8 cellular contexts compared by ENCODE assay signal in genomic region chr13:44989071-44989889, GRCh38. TPM values are rescaled to one million over a fixed set of nuclear protein-coding genes. Genes with fewer than 3 reads are reported as not detected.
A peak's percentile ranks its signal among the peaks of the same experiment; 100 is the strongest.
DNase-seq lines count a peak whose midpoint lies in the region; TF ChIP-seq lines count a peak whose summit lies in the region.

A gene with protein sequence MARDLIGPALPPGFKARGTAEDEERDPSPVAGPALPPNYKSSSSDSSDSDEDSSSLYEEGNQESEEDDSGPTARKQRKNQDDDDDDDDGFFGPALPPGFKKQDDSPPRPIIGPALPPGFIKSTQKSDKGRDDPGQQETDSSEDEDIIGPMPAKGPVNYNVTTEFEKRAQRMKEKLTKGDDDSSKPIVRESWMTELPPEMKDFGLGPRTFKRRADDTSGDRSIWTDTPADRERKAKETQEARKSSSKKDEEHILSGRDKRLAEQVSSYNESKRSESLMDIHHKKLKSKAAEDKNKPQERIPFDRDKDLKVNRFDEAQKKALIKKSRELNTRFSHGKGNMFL (plus strand): TSS chr13:44989538. CDS start chr13:44989655, 117 bp downstream.
Gene NUFIP1 (minus strand): TSS chr13:44989471. CDS start chr13:44989436, 35 bp downstream.

- no peaks in the 10 kb centered on the region for H3F3A ChIP-seq in neural progenitor cell (ENCODE audit: low read depth)

- H3K9ac ChIP-seq in H9 (ENCODE audit: extremely low read depth, insufficient read length, low read length) (peak within 1 kb of the TSS; percentile 84), neural progenitor cell (peak within 1 kb of the TSS; percentile 94), stomach smooth muscle (ENCODE audit: low read length in 2 of 2) (peak within 1 kb of the TSS; percentile 96)

- H3K9me3 Mint-ChIP-seq in H9 (no peaks in the 10 kb centered on the region; a peak in 1 of 5 replicates), neural progenitor cell (no peaks in the 10 kb centered on the region)

- H3K27me3 Mint-ChIP-seq in H9 (ENCODE audit: low read depth) = no peaks in the 10 kb centered on the region
- no peaks in the 10 kb centered on the region for H3K27me3 Mint-ChIP-seq in neural progenitor cell (ENCODE audit: insufficient read depth, low read depth)

- no peak within 1 kb of the TSS for H4K91ac ChIP-seq in H9 (ENCODE audit: insufficient read length, low read depth, low read length)

- H3K36me3 ChIP-seq in neural progenitor cell (peaks cover 4% of the 10 kb centered on the region), stomach smooth muscle (ENCODE audit: control insufficient read depth in 2 of 2, insufficient read depth in 2 of 2, low read length in 2 of 2) (peaks cover 2 to 4% of the 10 kb centered on the region in 2 donors)

- H3K4me1 ChIP-seq in H9 (ENCODE audit: insufficient read depth, low read length) = no peaks in the 10 kb centered on the region
- peaks cover 16% of the 10 kb centered on the region for H3K4me1 ChIP-seq in neural progenitor cell
- peaks cover 24% of the 10 kb centered on the region for H3K4me1 ChIP-seq in stomach smooth muscle (ENCODE audit: control insufficient read depth, insufficient read depth, low read length)

- H3K23ac ChIP-seq in H9 (ENCODE audit: insufficient read length, low read depth, low read length) = no peak within 1 kb of the TSS

- H4K5ac ChIP-seq in H9 (ENCODE audit: insufficient read length, low read depth, low read length) = no peak within 1 kb of the TSS

- no CpG with 5 or more reads among the region's 66 CpGs for WGBS in H9 (ENCODE audit: extremely low coverage, insufficient read length, low lambda C conversion rate)

- H3K4me3 Mint-ChIP-seq in H9 = peak within 1 kb of the TSS; percentile 99
- H3K4me3 Mint-ChIP-seq in neural progenitor cell = peak within 1 kb of the TSS; percentile 99

- H3K27me3 ChIP-seq in H9 (ENCODE audit: insufficient read depth, low read length) (no peaks in the 10 kb centered on the region), neural progenitor cell (no peaks in the 10 kb centered on the region), stomach smooth muscle (ENCODE audit: control insufficient read depth in 1 of 2, insufficient read depth in 2 of 2, low read length in 2 of 2) (no peaks in the 10 kb centered on the region)

- H3K79me1 ChIP-seq in H9 (ENCODE audit: insufficient read depth, low read depth, low read length, poor library complexity, severe bottlenecking) = peaks cover 3% of the 10 kb centered on the region

- no peak within 1 kb of the TSS for H2AK5ac ChIP-seq in H9 (ENCODE audit: insufficient read length, low read length)

- DNase-seq in G401 (ENCODE audit: low spot score) (peak; percentile 96), H9 (peak; percentile 92), M059J (ENCODE audit: low read depth) (peak; percentile 90), SHP77 treated with DMSO at 0.1 percent for 48 hours (lab: John Stamatoyannopoulos, UW) (peak; percentile 81), activated gamma-delta T cell treated with Interleukin-2 at 50 U/mL for 16 hours (peak; percentile 85), foreskin melanocyte (peak; percentile 87), neural progenitor cell (ENCODE audit: low spot score) (peak; percentile 94)

- no peak within 1 kb of the TSS for H3K27ac ChIP-seq in H9 (ENCODE audit: insufficient read length, low read depth, low read length)
- peak within 1 kb of the TSS; percentile 30 for H3K27ac ChIP-seq in neural progenitor cell
- peak within 1 kb of the TSS; percentile 85 for H3K27ac ChIP-seq in stomach smooth muscle (ENCODE audit: low read length)

- H2BK120ac ChIP-seq in H9 (ENCODE audit: low read depth, low read length, poor library complexity, severe bottlenecking) = no peak within 1 kb of the TSS

- no peaks in the 10 kb centered on the region for H4K20me1 ChIP-seq in H9 (ENCODE audit: control insufficient read depth, insufficient read depth, insufficient read length)
- peaks cover 10% of the 10 kb centered on the region for H4K20me1 ChIP-seq in neural progenitor cell (ENCODE audit: low read depth)

- H3K23me2 ChIP-seq in H9 (ENCODE audit: insufficient read length, low read depth, low read length, poor library complexity, severe bottlenecking) = peaks cover 13% of the 10 kb centered on the region

- peak within 1 kb of the TSS; percentile 76 for H3K18ac ChIP-seq in H9 (ENCODE audit: insufficient read length, low read depth, low read length)

- no peak within 1 kb of the TSS for H3K56ac ChIP-seq in H9 (ENCODE audit: insufficient read length, low read depth, low read length)

- peaks cover 27% of the 10 kb centered on the region; the same call in 1 of the 2 replicates for H3K79me2 ChIP-seq in H9 (ENCODE audit: insufficient read depth, low read length)
- H3K79me2 ChIP-seq in neural progenitor cell (ENCODE audit: low read depth) = peaks cover 97% of the 10 kb centered on the region

- TF ChIP-seq CTCF in H9 (conservative IDR thresholded peaks at IDR 0.05) (0 out of 3 replicates have a peak, but pooled peaks have one; percentile 12), neural progenitor cell (IDR thresholded peaks at IDR 0.05) (no peak)

- peak within 1 kb of the TSS; percentile 94 for H3K4me2 ChIP-seq in H9 (ENCODE audit: insufficient read depth, insufficient read length, low read length)
- peak within 1 kb of the TSS; percentile 95 for H3K4me2 ChIP-seq in neural progenitor cell

- no peak within 1 kb of the TSS for H4K8ac ChIP-seq in H9 (replicated peaks; ENCODE audit: insufficient read length, low read depth, low read length)

- peaks cover 6 to 27% (median 21%) of the 10 kb centered on the region in 3 experiments; a peak in 6 of 7 replicates for H3K36me3 Mint-ChIP-seq in H9 (ENCODE audit: insufficient read depth in 1 of 3, low read depth in 3 of 3)
- H3K36me3 Mint-ChIP-seq in neural progenitor cell = peaks cover 9% of the 10 kb centered on the region

- H2BK12ac ChIP-seq in H9 (ENCODE audit: insufficient read length, low read depth, low read length) = no peak within 1 kb of the TSS

- in situ Hi-C loops in G401 (cut with HindIII; ENCODE audit: low sequenced_read_pairs) = no loop called here

- H3K4me3 ChIP-seq in neural progenitor cell (peak within 1 kb of the TSS; percentile 84), stomach smooth muscle (ENCODE audit: low read length in 2 of 2) (peak within 1 kb of the TSS; percentile 85 to 98)

- H3T11ph ChIP-seq in H9 (ENCODE audit: low read length) = no peak within 1 kb of the TSS

- peak within 1 kb of the TSS; percentile 90 for H3K14ac ChIP-seq in H9 (ENCODE audit: insufficient read depth, low read length)

- H2BK20ac ChIP-seq in H9 (ENCODE audit: low read depth, low read length, poor library complexity, severe bottlenecking) = no peak within 1 kb of the TSS

- H2BK15ac ChIP-seq in H9 (ENCODE audit: low read depth, low read length) = no peak within 1 kb of the TSS

- H2BK5ac ChIP-seq in H9 (ENCODE audit: insufficient read length, low read length) = no peak within 1 kb of the TSS

- no peak within 1 kb of the TSS for H3K4ac ChIP-seq in H9 (ENCODE audit: low read depth, low read length)

- H3K27ac Mint-ChIP-seq in H9 = peak within 1 kb of the TSS; percentile 98 to 100 (median 98)
- peak within 1 kb of the TSS; percentile 13 for H3K27ac Mint-ChIP-seq in neural progenitor cell

- H3K4me1 Mint-ChIP-seq in H9 (peaks cover 17 to 18% of the 10 kb centered on the region in 2 experiments), neural progenitor cell (peaks cover 24% of the 10 kb centered on the region)

- H2AFZ ChIP-seq in H9 (ENCODE audit: low read length) (no peak within 1 kb of the TSS), neural progenitor cell (replicated peaks) (peak within 1 kb of the TSS; percentile 96)

- H3K9me3 ChIP-seq in H9 (ENCODE audit: control insufficient read depth, low read depth, low read length) (no peaks in the 10 kb centered on the region), neural progenitor cell (ENCODE audit: low read depth) (no peaks in the 10 kb centered on the region), stomach smooth muscle (ENCODE audit: control insufficient read depth in 2 of 2, low read length in 2 of 2) (no peaks in the 10 kb centered on the region)

RNA-seq across cellular contexts. Expression of the first gene that starts in this region (rescaled TPM):
- total RNA-seq in G401 (2014; rRNA removed; shearing (Covaris generic)) = 26.4 and 37.0 TPM in 2 replicates
- 20.3 and 21.9 TPM in 2 replicates for total RNA-seq in H9 (2021)
- 13.4 and 25.8 TPM in 2 replicates for total RNA-seq in M059J (2014; rRNA removed; shearing (Covaris generic))
- total RNA-seq in neural progenitor cell (ENCODE audit: low replicate concordance) = 47.5 and 70.7 TPM in 2 replicates

RNA-seq across cellular contexts. Expression of gene NUFIP1, which starts in this region (rescaled TPM):
- 10.1 and 10.6 TPM in 2 replicates for total RNA-seq in G401 (2014; rRNA removed; shearing (Covaris generic))
- total RNA-seq in H9 (2021) (17.0 and 17.1 TPM in 2 replicates), neural progenitor cell (ENCODE audit: low replicate concordance) (6.0 and 12.9 TPM in 2 replicates)
- 3.9 and 5.8 TPM in 2 replicates for total RNA-seq in M059J (2014; rRNA removed; shearing (Covaris generic))
